ENCODE assay signal across 21 cellular contexts in the genomic region with DNA sequence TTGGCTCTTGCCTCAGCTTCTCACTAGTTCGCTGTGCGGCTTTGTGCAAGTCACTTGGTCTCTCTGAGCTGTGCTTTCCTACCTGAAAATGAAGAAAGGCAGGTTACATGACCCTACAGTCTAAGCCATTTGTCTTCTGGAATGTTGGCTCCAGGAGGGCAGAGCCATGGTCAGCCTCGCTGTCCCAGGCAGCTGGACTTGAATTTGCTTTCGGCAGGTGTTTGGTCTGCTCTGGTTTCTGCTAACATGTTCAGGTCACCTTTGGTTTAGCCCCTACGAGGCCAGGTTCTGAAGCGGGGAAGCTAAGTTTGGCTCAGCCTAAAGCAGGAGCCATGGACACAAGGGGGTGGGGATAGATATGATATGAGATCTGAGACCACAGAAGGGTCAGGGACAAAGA. TPM values are rescaled to one million over a fixed set of nuclear protein-coding genes. Genes with fewer than 3 reads are reported as not detected.
"Had no signal": no experiment of that assay in that cellular context is flagged by ENCODE, and none has a peak within 500 bp of the region (broad histone marks: within the 10 kb centered on the region; RNA-seq: fewer than 3 reads in every experiment).

No MANE protein-coding gene starts in this region.

- FAIRE-seq: HepG2, RCC 7860 had no signal

- H3K9me3 ChIP-seq: SJSA1 had no signal

- DNase-seq: IMR-90, Kasumi-1, KG1, NCI-H1092, NCI-H1105 treated with DMSO at 0.1 percent for 48 hours, NCI-H1417 treated with DMSO at 0.1 percent for 48 hours, NCI-H187, NCI-H2029, NCI-H2081 treated with DMSO at 0.1 percent for 48 hours, NCI-H2171 treated with DMSO at 0.1 percent for 48 hours, NCI-H345, NCI-H446 treated with DMSO at 0.1 percent for 48 hours, NCI-H510A treated with DMSO at 0.1 percent for 48 hours, NCI-H526, NCI-H748 treated with DMSO at 0.1 percent for 48 hours, Right ventricle myocardium superior, SIG-M5 had no signal

- H3K4me3 ChIP-seq: SJSA1, SK-N-MC had no signal

- ATAC-seq: HepG2 had no signal

- H3K27ac ChIP-seq: SJSA1, SK-N-MC had no signal

- H3K36me3 ChIP-seq: SJSA1 had no signal

- H3K4me1 ChIP-seq: SJSA1 had no signal

RNA-seq across cellular contexts. Expression of a gene that starts 19.1 kb away (rescaled TPM):
- total RNA-seq: HepG2, IMR-90, Right ventricle myocardium superior, SJSA1 had no signal
- polyA plus RNA-seq: HepG2, IMR-90 had no signal
